ENCODE assay signal across 20 cellular contexts in genomic region chr20:20687319-20687718, GRCh38.
"Had no signal": no experiment of that assay in that cellular context is flagged by ENCODE, and none has a peak within 500 bp of the region (broad histone marks: within the 10 kb centered on the region; RNA-seq: fewer than 3 reads in every experiment).

No MANE protein-coding gene starts in this region.

- H3K9me3 ChIP-seq: SJSA1 had no signal

- H3K27me3 ChIP-seq: SJSA1 had no signal

- H3K4me3 Mint-ChIP-seq: IgD-negative memory B cell had no signal

- H3K27ac Mint-ChIP-seq: IgD-negative memory B cell had no signal

- H3K4me1 ChIP-seq: SJSA1 had no signal

- H3K9me3 Mint-ChIP-seq: IgD-negative memory B cell had no signal

- H3K4me3 ChIP-seq: K562, SJSA1, SK-N-MC had no signal

- H3K27ac ChIP-seq: KMS-11, SJSA1, SK-N-MC had no signal

- H3K36me3 ChIP-seq: SJSA1 had no signal

- H3K27me3 Mint-ChIP-seq: IgD-negative memory B cell had no signal

- DNase-seq: Kasumi-1, MM.1S, NCI-H1092 treated with DMSO at 0.1 percent for 48 hours, NCI-H1436, NCI-H187, NCI-H2029, NCI-H2081 treated with DMSO at 0.1 percent for 48 hours, NCI-H2171, NCI-H226, NCI-H524, NCI-H526 treated with DMSO at 0.1 percent for 48 hours, NCI-H774, Right ventricle myocardium superior, RPMI8226, SIG-M5 had no signal

- ATAC-seq: K562 had no signal
